ENCODE assay signal across 8 cellular contexts in the genomic region with DNA sequence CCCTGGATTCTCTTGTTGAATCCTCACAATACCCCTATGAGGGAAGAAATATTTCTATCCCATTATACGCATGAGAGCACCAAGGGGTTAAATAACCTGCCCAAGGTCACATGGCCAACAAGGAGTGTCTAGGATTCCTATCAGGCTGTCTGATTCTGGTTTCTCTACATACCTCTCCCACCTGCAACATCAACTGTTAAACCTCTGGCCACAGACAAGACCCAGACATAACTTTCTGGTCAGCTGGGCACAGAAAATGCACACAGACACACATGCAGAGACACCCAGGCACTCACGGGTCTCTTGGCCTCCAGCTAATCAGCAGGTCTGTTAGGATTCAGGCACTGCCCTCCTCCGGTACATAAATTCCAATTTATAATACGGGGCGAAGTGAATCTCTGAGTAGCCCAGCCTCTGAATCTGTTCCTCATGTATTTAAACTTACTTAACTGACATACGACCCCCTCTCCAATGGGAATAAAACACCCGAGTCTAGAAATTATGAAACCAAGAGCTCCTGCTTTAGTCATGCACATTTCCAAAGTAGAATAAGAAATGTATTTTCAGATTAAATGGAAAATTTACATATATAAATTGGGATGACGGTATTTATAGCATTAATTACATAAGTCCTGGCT. TPM values are rescaled to one million over a fixed set of nuclear protein-coding genes. Genes with fewer than 3 reads are reported as not detected.
A peak's percentile ranks its signal among the peaks of the same experiment; 100 is the strongest.
DNase-seq lines count a peak whose midpoint lies in the region; ATAC-seq and TF ChIP-seq lines count a peak whose summit lies in the region.

No MANE protein-coding gene starts in this region.

- DNase-seq in AG10803 (ENCODE audit: low read depth) (no peak), dedifferentiated amniotic fluid mesenchymal stem cell (ENCODE audit: extremely low spot score) (peak; percentile 26), Ammon's horn (ENCODE audit: low spot score) (no peak)
- no peak for DNase-seq in naive thymus-derived CD4-positive, alpha-beta T cell

- H3K9me3 ChIP-seq in naive thymus-derived CD4-positive, alpha-beta T cell (ENCODE audit: control insufficient read depth in 2 of 3, low read length in 3 of 3): no peaks in the 10 kb centered on the region

- H3K4me3 ChIP-seq in AG10803 (ENCODE audit: low read length): peak overlapping the region; percentile 81
- no peak overlapping the region for H3K4me3 ChIP-seq in KMS-11 (IDR thresholded peaks at IDR 0.05; ENCODE audit: insufficient read depth, low read depth, low read length)
- no peak overlapping the region for H3K4me3 ChIP-seq in naive thymus-derived CD4-positive, alpha-beta T cell (ENCODE audit: low read length)

- CTCF ChIA-PET in naive thymus-derived CD4-positive, alpha-beta T cell (lab: Charles Lee): no interaction called here

- TF ChIP-seq CTCF in AG10803 (conservative IDR thresholded peaks at IDR 0.05; ENCODE audit: low read length) (no peak), KMS-11 (conservative IDR thresholded peaks at IDR 0.05; ENCODE audit: low read depth, low read length) (no peak)

- POLR2A ChIA-PET in naive thymus-derived CD4-positive, alpha-beta T cell (lab: Charles Lee): no interaction called here

- peak overlapping the region in 2 of 9 donors; percentile 1 to 56 for H3K27ac Mint-ChIP-seq in naive thymus-derived CD4-positive, alpha-beta T cell

- no peaks in the 10 kb centered on the region for H3K36me3 ChIP-seq in KMS-11 (ENCODE audit: insufficient read depth)
- no peaks in the 10 kb centered on the region for H3K36me3 ChIP-seq in naive thymus-derived CD4-positive, alpha-beta T cell (ENCODE audit: control insufficient read depth in 2 of 3, insufficient read depth in 3 of 3, low read length in 3 of 3)

- H3K4me3 Mint-ChIP-seq in naive thymus-derived CD4-positive, alpha-beta T cell: peak overlapping the region; percentile 21 to 81 (median 59)

- no peak for ATAC-seq in naive thymus-derived CD4-positive, alpha-beta T cell
- no peak for ATAC-seq in HG02610 (IDR thresholded peaks at IDR 0.05; ENCODE audit: unreplicated experiment)
- ATAC-seq in HG02870 (IDR thresholded peaks at IDR 0.05; ENCODE audit: unreplicated experiment): no peak
- no peak for ATAC-seq in GM21367 (IDR thresholded peaks at IDR 0.05; ENCODE audit: unreplicated experiment)

- H3K9me3 Mint-ChIP-seq in naive thymus-derived CD4-positive, alpha-beta T cell: no peaks in the 10 kb centered on the region

- H3K79me2 ChIP-seq in KMS-11 (ENCODE audit: insufficient read depth, low read depth): peaks cover 4% of the 10 kb centered on the region; the same call in 1 of the 2 replicates

- peaks cover 45% of the 10 kb centered on the region for H3K4me1 ChIP-seq in KMS-11 (ENCODE audit: low read depth, poor library complexity, severe bottlenecking)
- peaks cover 7 to 15% of the 10 kb centered on the region in 2 donors for H3K4me1 ChIP-seq in naive thymus-derived CD4-positive, alpha-beta T cell (ENCODE audit: control insufficient read depth in 2 of 2, insufficient read depth in 2 of 2, low read length in 2 of 2)

- no peaks in the 10 kb centered on the region for H4K20me1 ChIP-seq in KMS-11 (ENCODE audit: insufficient read depth)

- H3K36me3 Mint-ChIP-seq in naive thymus-derived CD4-positive, alpha-beta T cell: peaks cover 0 to 3% (median 0%) of the 10 kb centered on the region in 5 donors

- peaks cover 21 to 48% (median 28%) of the 10 kb centered on the region in 5 donors for H3K27me3 Mint-ChIP-seq in naive thymus-derived CD4-positive, alpha-beta T cell

- intact Hi-C loops in naive thymus-derived CD4-positive, alpha-beta T cell (cut with micrococcal nuclease): loop anchor here (1.0 to 5.0 kb wide), 5 partner anchors 23 to 187 kb away; a partner anchor contains a TSS

- H2AFZ ChIP-seq in KMS-11 (ENCODE audit: low read depth): no peak overlapping the region

- H3K27ac ChIP-seq in KMS-11: no peak overlapping the region
- no peak overlapping the region for H3K27ac ChIP-seq in naive thymus-derived CD4-positive, alpha-beta T cell (ENCODE audit: low read depth, low read length)

- peak overlapping the region; percentile 57 for H3K4me2 ChIP-seq in KMS-11

- H3K9ac ChIP-seq in KMS-11: no peak overlapping the region

- peaks cover 0 to 28% (median 16%) of the 10 kb centered on the region in 7 donors for H3K4me1 Mint-ChIP-seq in naive thymus-derived CD4-positive, alpha-beta T cell

- H3K27me3 ChIP-seq in KMS-11 (ENCODE audit: insufficient read depth, low read depth): no peaks in the 10 kb centered on the region
- H3K27me3 ChIP-seq in naive thymus-derived CD4-positive, alpha-beta T cell (ENCODE audit: control insufficient read depth in 2 of 2, insufficient read depth in 2 of 2, low read length in 2 of 2): peaks cover 0 to 8% of the 10 kb centered on the region in 2 donors

RNA-seq across cellular contexts. Expression of a gene that starts 1.5 kb away (rescaled TPM):
- total RNA-seq in naive thymus-derived CD4-positive, alpha-beta T cell: 10 to 100 TPM in 1 of 5 experiments, 1 to 10 TPM in 4; 2.7 to 42.1 (median 5.2) TPM
- polyA plus RNA-seq in naive thymus-derived CD4-positive, alpha-beta T cell: under 1 TPM; 0.64 to 0.84 TPM

RNA-seq across cellular contexts. Expression of a gene that starts 28.3 kb away (rescaled TPM):
- total RNA-seq in naive thymus-derived CD4-positive, alpha-beta T cell: 10 to 100 TPM in 2 of 5 experiments, 1 to 10 TPM in 3; 3.5 to 44.9 (median 8.4) TPM
- polyA plus RNA-seq in naive thymus-derived CD4-positive, alpha-beta T cell: 1 to 10 TPM; 2.4 to 5.0 TPM

RNA-seq across cellular contexts. Expression of a gene that starts 37.5 kb away (rescaled TPM):
- total RNA-seq in naive thymus-derived CD4-positive, alpha-beta T cell: under 1 TPM in 1 of 5 experiments, not detected in 4; 0.15 TPM
- polyA plus RNA-seq in naive thymus-derived CD4-positive, alpha-beta T cell: not detected

RNA-seq across cellular contexts. Expression of a gene that starts 38.2 kb away (rescaled TPM):
- total RNA-seq in naive thymus-derived CD4-positive, alpha-beta T cell: 10 to 100 TPM; 10.5 to 30.0 (median 18.7) TPM
- polyA plus RNA-seq in naive thymus-derived CD4-positive, alpha-beta T cell: 10 to 100 TPM in 1 of 2 donors, 1 to 10 TPM in 1; 7.5 to 11.4 TPM

RNA-seq across cellular contexts. Expression of a gene that starts 54.9 kb away (rescaled TPM):
- total RNA-seq in naive thymus-derived CD4-positive, alpha-beta T cell: 1 to 10 TPM in 3 of 5 experiments, under 1 TPM in 1, not detected in 1; 0.11 to 8.9 (median 3.7) TPM
- not detected for polyA plus RNA-seq in naive thymus-derived CD4-positive, alpha-beta T cell
